In the genomic region with DNA sequence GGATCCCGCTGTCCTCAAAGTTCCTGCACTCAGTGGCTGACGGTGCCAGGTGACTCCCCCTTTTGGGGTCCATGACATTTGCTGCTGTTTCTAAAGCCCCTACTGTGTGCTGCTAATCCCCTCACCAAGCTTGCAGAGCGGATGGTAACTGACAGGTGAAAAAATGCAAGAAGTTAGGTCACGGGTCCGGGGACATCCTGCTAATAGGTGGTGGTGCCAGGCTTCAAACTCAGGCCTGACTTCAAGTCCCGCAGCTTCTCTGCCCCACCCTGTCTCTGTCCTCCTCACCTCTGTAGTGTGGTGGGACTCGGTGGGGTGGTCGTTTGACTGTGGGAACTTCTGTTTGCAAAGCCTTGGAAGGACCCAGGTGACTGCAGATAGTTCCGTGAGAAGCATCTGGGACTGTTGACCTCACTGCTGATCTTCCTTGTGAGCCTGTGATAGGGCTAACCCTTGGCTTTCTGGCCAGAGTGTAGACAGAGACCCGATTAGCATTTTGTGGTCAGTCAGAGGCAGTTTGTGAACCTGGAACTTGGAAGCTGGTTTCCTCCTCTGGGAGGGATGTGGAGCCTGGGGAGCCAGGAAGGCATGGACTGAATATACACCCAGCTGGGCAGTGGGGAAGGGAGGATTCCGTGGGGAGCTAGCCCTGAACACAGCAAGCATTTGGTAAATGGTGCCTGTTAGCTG, we compare ENCODE assay signal across 14 cellular contexts.
DNase-seq lines count a peak whose midpoint lies in the region; ATAC-seq lines count a peak whose summit lies in the region.
"Had no signal": no experiment of that assay in that cellular context is flagged by ENCODE, and none has a peak within 500 bp of the region (broad histone marks: within the 10 kb centered on the region; RNA-seq: fewer than 3 reads in every experiment).

No MANE protein-coding gene starts in this region.

- H3K9me3 Mint-ChIP-seq in activated T-helper 17 cell treated with anti-CD3 and anti-CD28 coated beads, Interleukin-2, amount 50 U/mL, for 72 hours, result no peaks in the 10 kb centered on the region
- H3K9me3 Mint-ChIP-seq in stimulated activated effector memory CD8-positive, alpha-beta T cell treated with anti-CD3 and anti-CD28 coated beads, Interleukin-12 subunit alpha, Interleukin-12 subunit beta, amount 100 ng/mL, for 72 hours, result no peaks in the 10 kb centered on the region

- H3K27me3 Mint-ChIP-seq in activated T-helper 17 cell treated with anti-CD3 and anti-CD28 coated beads, Interleukin-2, amount 50 U/mL, for 72 hours, result no peaks in the 10 kb centered on the region

- H3K9ac ChIP-seq in HUES48 (ENCODE audit: low read depth, low read length), result no peak overlapping the region

- H3K36me3 Mint-ChIP-seq in activated T-helper 17 cell treated with anti-CD3 and anti-CD28 coated beads, Interleukin-2, amount 50 U/mL, for 72 hours (ENCODE audit: low read depth), result peaks cover 10% of the 10 kb centered on the region
- H3K36me3 Mint-ChIP-seq in stimulated activated effector memory CD8-positive, alpha-beta T cell treated with anti-CD3 and anti-CD28 coated beads, Interleukin-12 subunit alpha, Interleukin-12 subunit beta, amount 100 ng/mL, for 72 hours, result peaks cover 27% of the 10 kb centered on the region

- no peaks in the 10 kb centered on the region for H3K36me3 ChIP-seq in HUES48 (ENCODE audit: control insufficient read depth, insufficient read depth, low read length)
- H3K36me3 ChIP-seq: Peyer's patch had no signal

- no peaks in the 10 kb centered on the region for H3K9me3 ChIP-seq in HUES48 (ENCODE audit: control insufficient read depth, insufficient read depth, low read length)
- H3K9me3 ChIP-seq: Peyer's patch had no signal

- DNase-seq in kidney tubule cell (ENCODE audit: low spot score), result peak; percentile 54
- DNase-seq in stimulated activated effector memory CD8-positive, alpha-beta T cell treated with anti-CD3 and anti-CD28 coated beads, Interleukin-12 subunit alpha, Interleukin-12 subunit beta, amount 100 ng/mL, for 72 hours (ENCODE audit: low spot score in 2 of 2), result no peak
- no peak for DNase-seq in activated gamma-delta T cell treated with Interleukin-2 at 50 U/mL for 16 hours
- no peak for DNase-seq in ecto neural progenitor cell (ENCODE audit: low spot score)
- DNase-seq in DMS 273 (lab: John Stamatoyannopoulos, UW; ENCODE audit: unreplicated experiment), result no peak
- DNase-seq: activated CD4-positive, CD25-positive, alpha-beta regulatory T cell treated with anti-CD3 and anti-CD28 coated beads, Interleukin-2, amount 50 U/mL, for 72 hours; dermis blood vessel endothelial cell; NCI-H146; Peyer's patch had no signal

- no peak overlapping the region for H3K4me3 ChIP-seq in HUES48 (ENCODE audit: low read depth, low read length)
- H3K4me3 ChIP-seq: GM12878 had no signal

- H3K4me1 ChIP-seq in HUES48 (ENCODE audit: control insufficient read depth, insufficient read depth, low read length), result peaks cover 33% of the 10 kb centered on the region

- H3K27ac Mint-ChIP-seq in activated T-helper 17 cell treated with anti-CD3 and anti-CD28 coated beads, Interleukin-2, amount 50 U/mL, for 72 hours, result peak overlapping the region; percentile 38
- peak overlapping the region; percentile 34 for H3K27ac Mint-ChIP-seq in stimulated activated effector memory CD8-positive, alpha-beta T cell treated with anti-CD3 and anti-CD28 coated beads, Interleukin-12 subunit alpha, Interleukin-12 subunit beta, amount 100 ng/mL, for 72 hours

- no peaks in the 10 kb centered on the region for H3K27me3 ChIP-seq in HUES48 (ENCODE audit: control insufficient read depth, insufficient read depth, low read length)
- H3K27me3 ChIP-seq: Peyer's patch had no signal

- H3K4me1 Mint-ChIP-seq in activated T-helper 17 cell treated with anti-CD3 and anti-CD28 coated beads, Interleukin-2, amount 50 U/mL, for 72 hours, result peaks cover 32% of the 10 kb centered on the region
- peaks cover 65% of the 10 kb centered on the region for H3K4me1 Mint-ChIP-seq in stimulated activated effector memory CD8-positive, alpha-beta T cell treated with anti-CD3 and anti-CD28 coated beads, Interleukin-12 subunit alpha, Interleukin-12 subunit beta, amount 100 ng/mL, for 72 hours

- no peak overlapping the region for H3K4me3 Mint-ChIP-seq in activated T-helper 17 cell treated with anti-CD3 and anti-CD28 coated beads, Interleukin-2, amount 50 U/mL, for 72 hours
- H3K4me3 Mint-ChIP-seq in stimulated activated effector memory CD8-positive, alpha-beta T cell treated with anti-CD3 and anti-CD28 coated beads, Interleukin-12 subunit alpha, Interleukin-12 subunit beta, amount 100 ng/mL, for 72 hours, result no peak overlapping the region

- peak overlapping the region; percentile 60 for H3K27ac ChIP-seq in HUES48 (ENCODE audit: low read depth, low read length)
- H3K27ac ChIP-seq: C4-2B, HL-60 had no signal

- ATAC-seq in activated T-helper 17 cell treated with anti-CD3 and anti-CD28 coated beads, Interleukin-2, amount 50 U/mL, for 72 hours (replicated peaks), result no peak
- no peak for ATAC-seq in stimulated activated effector memory CD8-positive, alpha-beta T cell treated with anti-CD3 and anti-CD28 coated beads, Interleukin-12 subunit alpha, Interleukin-12 subunit beta, amount 100 ng/mL, for 72 hours
- ATAC-seq: GM12878 had no signal
